1 cellular context compared by ENCODE assay signal in the genomic region with DNA sequence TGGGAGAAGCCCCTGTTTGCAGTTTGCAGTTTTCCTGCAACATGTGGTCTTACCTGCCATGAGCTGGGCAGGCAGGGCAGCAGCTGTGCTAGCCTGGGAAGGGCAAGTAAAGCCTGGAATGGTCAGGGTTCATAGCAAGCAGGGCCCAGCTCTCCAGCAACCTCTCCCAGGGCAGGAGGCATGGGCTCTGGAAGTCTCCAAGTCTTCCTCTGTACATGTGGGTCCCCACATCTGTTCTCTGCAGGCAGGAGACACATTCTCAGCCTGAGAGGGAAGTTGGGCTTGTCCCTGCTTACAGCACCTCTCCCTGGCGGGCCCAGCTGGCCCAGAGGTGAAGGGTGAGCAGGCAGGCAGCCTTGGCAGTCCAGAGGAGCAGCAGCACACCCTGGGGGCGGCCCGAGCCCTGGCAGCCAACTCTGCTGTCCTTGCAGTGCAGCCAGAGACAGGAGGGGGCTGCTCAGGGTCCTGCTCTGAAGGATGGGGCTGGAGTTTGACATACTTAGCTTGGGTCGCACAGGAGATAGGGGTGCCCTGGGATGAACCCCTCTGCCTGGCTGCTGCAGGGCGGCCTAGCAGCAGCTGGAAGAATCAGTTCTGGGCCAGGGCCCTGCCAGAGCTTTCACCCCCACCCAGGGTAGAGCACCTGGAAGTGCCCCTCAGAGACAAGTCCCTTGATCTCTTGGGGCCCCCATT.
TF ChIP-seq lines count a peak whose summit lies in the region.

No MANE protein-coding gene starts in this region.

TF ChIP-seq in K562, 482 proteins besides CTCF, POLR2A, EP300 and RAD21 (continued from another document and continues in another):
- TF ChIP-seq, protein P1, sequence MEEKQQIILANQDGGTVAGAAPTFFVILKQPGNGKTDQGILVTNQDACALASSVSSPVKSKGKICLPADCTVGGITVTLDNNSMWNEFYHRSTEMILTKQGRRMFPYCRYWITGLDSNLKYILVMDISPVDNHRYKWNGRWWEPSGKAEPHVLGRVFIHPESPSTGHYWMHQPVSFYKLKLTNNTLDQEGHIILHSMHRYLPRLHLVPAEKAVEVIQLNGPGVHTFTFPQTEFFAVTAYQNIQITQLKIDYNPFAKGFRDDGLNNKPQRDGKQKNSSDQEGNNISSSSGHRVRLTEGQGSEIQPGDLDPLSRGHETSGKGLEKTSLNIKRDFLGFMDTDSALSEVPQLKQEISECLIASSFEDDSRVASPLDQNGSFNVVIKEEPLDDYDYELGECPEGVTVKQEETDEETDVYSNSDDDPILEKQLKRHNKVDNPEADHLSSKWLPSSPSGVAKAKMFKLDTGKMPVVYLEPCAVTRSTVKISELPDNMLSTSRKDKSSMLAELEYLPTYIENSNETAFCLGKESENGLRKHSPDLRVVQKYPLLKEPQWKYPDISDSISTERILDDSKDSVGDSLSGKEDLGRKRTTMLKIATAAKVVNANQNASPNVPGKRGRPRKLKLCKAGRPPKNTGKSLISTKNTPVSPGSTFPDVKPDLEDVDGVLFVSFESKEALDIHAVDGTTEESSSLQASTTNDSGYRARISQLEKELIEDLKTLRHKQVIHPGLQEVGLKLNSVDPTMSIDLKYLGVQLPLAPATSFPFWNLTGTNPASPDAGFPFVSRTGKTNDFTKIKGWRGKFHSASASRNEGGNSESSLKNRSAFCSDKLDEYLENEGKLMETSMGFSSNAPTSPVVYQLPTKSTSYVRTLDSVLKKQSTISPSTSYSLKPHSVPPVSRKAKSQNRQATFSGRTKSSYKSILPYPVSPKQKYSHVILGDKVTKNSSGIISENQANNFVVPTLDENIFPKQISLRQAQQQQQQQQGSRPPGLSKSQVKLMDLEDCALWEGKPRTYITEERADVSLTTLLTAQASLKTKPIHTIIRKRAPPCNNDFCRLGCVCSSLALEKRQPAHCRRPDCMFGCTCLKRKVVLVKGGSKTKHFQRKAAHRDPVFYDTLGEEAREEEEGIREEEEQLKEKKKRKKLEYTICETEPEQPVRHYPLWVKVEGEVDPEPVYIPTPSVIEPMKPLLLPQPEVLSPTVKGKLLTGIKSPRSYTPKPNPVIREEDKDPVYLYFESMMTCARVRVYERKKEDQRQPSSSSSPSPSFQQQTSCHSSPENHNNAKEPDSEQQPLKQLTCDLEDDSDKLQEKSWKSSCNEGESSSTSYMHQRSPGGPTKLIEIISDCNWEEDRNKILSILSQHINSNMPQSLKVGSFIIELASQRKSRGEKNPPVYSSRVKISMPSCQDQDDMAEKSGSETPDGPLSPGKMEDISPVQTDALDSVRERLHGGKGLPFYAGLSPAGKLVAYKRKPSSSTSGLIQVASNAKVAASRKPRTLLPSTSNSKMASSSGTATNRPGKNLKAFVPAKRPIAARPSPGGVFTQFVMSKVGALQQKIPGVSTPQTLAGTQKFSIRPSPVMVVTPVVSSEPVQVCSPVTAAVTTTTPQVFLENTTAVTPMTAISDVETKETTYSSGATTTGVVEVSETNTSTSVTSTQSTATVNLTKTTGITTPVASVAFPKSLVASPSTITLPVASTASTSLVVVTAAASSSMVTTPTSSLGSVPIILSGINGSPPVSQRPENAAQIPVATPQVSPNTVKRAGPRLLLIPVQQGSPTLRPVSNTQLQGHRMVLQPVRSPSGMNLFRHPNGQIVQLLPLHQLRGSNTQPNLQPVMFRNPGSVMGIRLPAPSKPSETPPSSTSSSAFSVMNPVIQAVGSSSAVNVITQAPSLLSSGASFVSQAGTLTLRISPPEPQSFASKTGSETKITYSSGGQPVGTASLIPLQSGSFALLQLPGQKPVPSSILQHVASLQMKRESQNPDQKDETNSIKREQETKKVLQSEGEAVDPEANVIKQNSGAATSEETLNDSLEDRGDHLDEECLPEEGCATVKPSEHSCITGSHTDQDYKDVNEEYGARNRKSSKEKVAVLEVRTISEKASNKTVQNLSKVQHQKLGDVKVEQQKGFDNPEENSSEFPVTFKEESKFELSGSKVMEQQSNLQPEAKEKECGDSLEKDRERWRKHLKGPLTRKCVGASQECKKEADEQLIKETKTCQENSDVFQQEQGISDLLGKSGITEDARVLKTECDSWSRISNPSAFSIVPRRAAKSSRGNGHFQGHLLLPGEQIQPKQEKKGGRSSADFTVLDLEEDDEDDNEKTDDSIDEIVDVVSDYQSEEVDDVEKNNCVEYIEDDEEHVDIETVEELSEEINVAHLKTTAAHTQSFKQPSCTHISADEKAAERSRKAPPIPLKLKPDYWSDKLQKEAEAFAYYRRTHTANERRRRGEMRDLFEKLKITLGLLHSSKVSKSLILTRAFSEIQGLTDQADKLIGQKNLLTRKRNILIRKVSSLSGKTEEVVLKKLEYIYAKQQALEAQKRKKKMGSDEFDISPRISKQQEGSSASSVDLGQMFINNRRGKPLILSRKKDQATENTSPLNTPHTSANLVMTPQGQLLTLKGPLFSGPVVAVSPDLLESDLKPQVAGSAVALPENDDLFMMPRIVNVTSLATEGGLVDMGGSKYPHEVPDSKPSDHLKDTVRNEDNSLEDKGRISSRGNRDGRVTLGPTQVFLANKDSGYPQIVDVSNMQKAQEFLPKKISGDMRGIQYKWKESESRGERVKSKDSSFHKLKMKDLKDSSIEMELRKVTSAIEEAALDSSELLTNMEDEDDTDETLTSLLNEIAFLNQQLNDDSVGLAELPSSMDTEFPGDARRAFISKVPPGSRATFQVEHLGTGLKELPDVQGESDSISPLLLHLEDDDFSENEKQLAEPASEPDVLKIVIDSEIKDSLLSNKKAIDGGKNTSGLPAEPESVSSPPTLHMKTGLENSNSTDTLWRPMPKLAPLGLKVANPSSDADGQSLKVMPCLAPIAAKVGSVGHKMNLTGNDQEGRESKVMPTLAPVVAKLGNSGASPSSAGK (IDR thresholded peaks at IDR 0.05), result peak; percentile 13; the same call in 1 of the 2 replicates
- TF ChIP-seq POLR3G (IDR thresholded peaks at IDR 0.05; ENCODE audit: extremely low read depth, insufficient read length, insufficient replicate concordance) (no peak), ZNF263 (CRISPR knock-in tag; IDR thresholded peaks at IDR 0.05; ENCODE audit: borderline replicate concordance) (peak; percentile 56; the same call in 1 of the 2 replicates), L3MBTL2 (IDR thresholded peaks at IDR 0.05) (peak; percentile 52; the same call in 1 of the 2 replicates), SRSF7 (optimal IDR thresholded peaks at IDR 0.05; ENCODE audit: low read depth, low read length) (no peak), NR4A1 (CRISPR knock-in tag; IDR thresholded peaks at IDR 0.05) (no peak), NR4A1 (tag; IDR thresholded peaks at IDR 0.05) (0 out of 2 replicates have a peak, but pooled peaks have one; percentile 56), ZFP1 (CRISPR knock-in tag; IDR thresholded peaks at IDR 0.05) (no peak), U2AF1 (optimal IDR thresholded peaks at IDR 0.05; ENCODE audit: low read depth, low read length) (no peak), TFAM (CRISPR knock-in tag; conservative IDR thresholded peaks at IDR 0.05) (no peak), BRD9 (IDR thresholded peaks at IDR 0.05; ENCODE audit: low read depth, partially characterized antibody) (peak; percentile 38), ETV5 (CRISPR knock-in tag; IDR thresholded peaks at IDR 0.05; ENCODE audit: low read depth) (peak; percentile 35; the same call in 1 of the 2 replicates), CBX3 (IDR thresholded peaks at IDR 0.05; ENCODE audit: borderline replicate concordance in 1 of 2, low read length in 2 of 2) (0 out of 3 replicates have a peak, but pooled peaks of 1 of the 2 experiments have one; percentile 23), FOSL1 (tag; conservative IDR thresholded peaks at IDR 0.05) (0 out of 2 replicates have a peak, but pooled peaks have one; percentile 5), SMC3 (conservative IDR thresholded peaks at IDR 0.05; ENCODE audit: insufficient read depth, low read depth, low read length) (peak; percentile 92), NUFIP1 (IDR thresholded peaks at IDR 0.05; ENCODE audit: partially characterized antibody) (no peak), ZNF197 (CRISPR knock-in tag; IDR thresholded peaks at IDR 0.05; ENCODE audit: low read depth) (peak; percentile 74; the same call in 1 of the 2 replicates), TRIM24 (IDR thresholded peaks at IDR 0.05) (no peak; a peak in 1 of 4 replicates), CEBPB (tag; IDR thresholded peaks at IDR 0.05) (no peak), MXI1 (IDR thresholded peaks at IDR 0.05; ENCODE audit: low read depth, low read length) (no peak), ZBTB7A (IDR thresholded peaks at IDR 0.05; ENCODE audit: borderline replicate concordance, control insufficient read depth, low read depth, low read length) (peak; percentile 87; the same call in 1 of the 2 replicates), ZNF780A (CRISPR knock-in tag; IDR thresholded peaks at IDR 0.05) (no peak), GTF2E2 (tag; IDR thresholded peaks at IDR 0.05) (no peak), NFRKB (IDR thresholded peaks at IDR 0.05; ENCODE audit: low read depth) (peak; percentile 51)
- TF ChIP-seq, protein P2, sequence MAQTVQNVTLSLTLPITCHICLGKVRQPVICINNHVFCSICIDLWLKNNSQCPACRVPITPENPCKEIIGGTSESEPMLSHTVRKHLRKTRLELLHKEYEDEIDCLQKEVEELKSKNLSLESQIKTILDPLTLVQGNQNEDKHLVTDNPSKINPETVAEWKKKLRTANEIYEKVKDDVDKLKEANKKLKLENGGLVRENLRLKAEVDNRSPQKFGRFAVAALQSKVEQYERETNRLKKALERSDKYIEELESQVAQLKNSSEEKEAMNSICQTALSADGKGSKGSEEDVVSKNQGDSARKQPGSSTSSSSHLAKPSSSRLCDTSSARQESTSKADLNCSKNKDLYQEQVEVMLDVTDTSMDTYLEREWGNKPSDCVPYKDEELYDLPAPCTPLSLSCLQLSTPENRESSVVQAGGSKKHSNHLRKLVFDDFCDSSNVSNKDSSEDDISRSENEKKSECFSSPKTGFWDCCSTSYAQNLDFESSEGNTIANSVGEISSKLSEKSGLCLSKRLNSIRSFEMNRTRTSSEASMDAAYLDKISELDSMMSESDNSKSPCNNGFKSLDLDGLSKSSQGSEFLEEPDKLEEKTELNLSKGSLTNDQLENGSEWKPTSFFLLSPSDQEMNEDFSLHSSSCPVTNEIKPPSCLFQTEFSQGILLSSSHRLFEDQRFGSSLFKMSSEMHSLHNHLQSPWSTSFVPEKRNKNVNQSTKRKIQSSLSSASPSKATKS (CRISPR knock-in tag; IDR thresholded peaks at IDR 0.05), result no peak
- TF ChIP-seq, protein P3, sequence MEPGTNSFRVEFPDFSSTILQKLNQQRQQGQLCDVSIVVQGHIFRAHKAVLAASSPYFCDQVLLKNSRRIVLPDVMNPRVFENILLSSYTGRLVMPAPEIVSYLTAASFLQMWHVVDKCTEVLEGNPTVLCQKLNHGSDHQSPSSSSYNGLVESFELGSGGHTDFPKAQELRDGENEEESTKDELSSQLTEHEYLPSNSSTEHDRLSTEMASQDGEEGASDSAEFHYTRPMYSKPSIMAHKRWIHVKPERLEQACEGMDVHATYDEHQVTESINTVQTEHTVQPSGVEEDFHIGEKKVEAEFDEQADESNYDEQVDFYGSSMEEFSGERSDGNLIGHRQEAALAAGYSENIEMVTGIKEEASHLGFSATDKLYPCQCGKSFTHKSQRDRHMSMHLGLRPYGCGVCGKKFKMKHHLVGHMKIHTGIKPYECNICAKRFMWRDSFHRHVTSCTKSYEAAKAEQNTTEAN (CRISPR knock-in tag; IDR thresholded peaks at IDR 0.05), result no peak
- TF ChIP-seq, protein P4, sequence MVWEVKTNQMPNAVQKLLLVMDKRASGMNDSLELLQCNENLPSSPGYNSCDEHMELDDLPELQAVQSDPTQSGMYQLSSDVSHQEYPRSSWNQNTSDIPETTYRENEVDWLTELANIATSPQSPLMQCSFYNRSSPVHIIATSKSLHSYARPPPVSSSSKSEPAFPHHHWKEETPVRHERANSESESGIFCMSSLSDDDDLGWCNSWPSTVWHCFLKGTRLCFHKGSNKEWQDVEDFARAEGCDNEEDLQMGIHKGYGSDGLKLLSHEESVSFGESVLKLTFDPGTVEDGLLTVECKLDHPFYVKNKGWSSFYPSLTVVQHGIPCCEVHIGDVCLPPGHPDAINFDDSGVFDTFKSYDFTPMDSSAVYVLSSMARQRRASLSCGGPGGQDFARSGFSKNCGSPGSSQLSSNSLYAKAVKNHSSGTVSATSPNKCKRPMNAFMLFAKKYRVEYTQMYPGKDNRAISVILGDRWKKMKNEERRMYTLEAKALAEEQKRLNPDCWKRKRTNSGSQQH (CRISPR knock-in tag; IDR thresholded peaks at IDR 0.05), result no peak
- TF ChIP-seq, protein P5, sequence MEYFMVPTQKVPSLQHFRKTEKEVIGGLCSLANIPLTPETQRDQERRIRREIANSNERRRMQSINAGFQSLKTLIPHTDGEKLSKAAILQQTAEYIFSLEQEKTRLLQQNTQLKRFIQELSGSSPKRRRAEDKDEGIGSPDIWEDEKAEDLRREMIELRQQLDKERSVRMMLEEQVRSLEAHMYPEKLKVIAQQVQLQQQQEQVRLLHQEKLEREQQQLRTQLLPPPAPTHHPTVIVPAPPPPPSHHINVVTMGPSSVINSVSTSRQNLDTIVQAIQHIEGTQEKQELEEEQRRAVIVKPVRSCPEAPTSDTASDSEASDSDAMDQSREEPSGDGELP (CRISPR knock-in tag; IDR thresholded peaks at IDR 0.05; ENCODE audit: borderline replicate concordance), result peak; percentile 99
- TF ChIP-seq, protein P6, sequence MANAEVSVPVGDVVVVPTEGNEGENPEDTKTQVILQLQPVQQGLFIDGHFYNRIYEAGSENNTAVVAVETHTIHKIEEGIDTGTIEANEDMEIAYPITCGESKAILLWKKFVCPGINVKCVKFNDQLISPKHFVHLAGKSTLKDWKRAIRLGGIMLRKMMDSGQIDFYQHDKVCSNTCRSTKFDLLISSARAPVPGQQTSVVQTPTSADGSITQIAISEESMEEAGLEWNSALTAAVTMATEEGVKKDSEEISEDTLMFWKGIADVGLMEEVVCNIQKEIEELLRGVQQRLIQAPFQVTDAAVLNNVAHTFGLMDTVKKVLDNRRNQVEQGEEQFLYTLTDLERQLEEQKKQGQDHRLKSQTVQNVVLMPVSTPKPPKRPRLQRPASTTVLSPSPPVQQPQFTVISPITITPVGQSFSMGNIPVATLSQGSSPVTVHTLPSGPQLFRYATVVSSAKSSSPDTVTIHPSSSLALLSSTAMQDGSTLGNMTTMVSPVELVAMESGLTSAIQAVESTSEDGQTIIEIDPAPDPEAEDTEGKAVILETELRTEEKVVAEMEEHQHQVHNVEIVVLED (CRISPR knock-in tag; IDR thresholded peaks at IDR 0.05), result no peak; the same call in 1 of the 2 replicates
- TF ChIP-seq, protein P7, sequence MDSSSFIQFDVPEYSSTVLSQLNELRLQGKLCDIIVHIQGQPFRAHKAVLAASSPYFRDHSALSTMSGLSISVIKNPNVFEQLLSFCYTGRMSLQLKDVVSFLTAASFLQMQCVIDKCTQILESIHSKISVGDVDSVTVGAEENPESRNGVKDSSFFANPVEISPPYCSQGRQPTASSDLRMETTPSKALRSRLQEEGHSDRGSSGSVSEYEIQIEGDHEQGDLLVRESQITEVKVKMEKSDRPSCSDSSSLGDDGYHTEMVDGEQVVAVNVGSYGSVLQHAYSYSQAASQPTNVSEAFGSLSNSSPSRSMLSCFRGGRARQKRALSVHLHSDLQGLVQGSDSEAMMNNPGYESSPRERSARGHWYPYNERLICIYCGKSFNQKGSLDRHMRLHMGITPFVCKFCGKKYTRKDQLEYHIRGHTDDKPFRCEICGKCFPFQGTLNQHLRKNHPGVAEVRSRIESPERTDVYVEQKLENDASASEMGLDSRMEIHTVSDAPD (CRISPR knock-in tag; IDR thresholded peaks at IDR 0.05), result no peak
- TF ChIP-seq, protein P8, sequence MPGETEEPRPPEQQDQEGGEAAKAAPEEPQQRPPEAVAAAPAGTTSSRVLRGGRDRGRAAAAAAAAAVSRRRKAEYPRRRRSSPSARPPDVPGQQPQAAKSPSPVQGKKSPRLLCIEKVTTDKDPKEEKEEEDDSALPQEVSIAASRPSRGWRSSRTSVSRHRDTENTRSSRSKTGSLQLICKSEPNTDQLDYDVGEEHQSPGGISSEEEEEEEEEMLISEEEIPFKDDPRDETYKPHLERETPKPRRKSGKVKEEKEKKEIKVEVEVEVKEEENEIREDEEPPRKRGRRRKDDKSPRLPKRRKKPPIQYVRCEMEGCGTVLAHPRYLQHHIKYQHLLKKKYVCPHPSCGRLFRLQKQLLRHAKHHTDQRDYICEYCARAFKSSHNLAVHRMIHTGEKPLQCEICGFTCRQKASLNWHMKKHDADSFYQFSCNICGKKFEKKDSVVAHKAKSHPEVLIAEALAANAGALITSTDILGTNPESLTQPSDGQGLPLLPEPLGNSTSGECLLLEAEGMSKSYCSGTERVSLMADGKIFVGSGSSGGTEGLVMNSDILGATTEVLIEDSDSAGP (CRISPR knock-in tag; IDR thresholded peaks at IDR 0.05), result 0 out of 2 replicates have a peak, but pooled peaks have one; percentile 49
